8 cellular contexts compared by ENCODE assay signal in genomic region chr16:28491970-28492474, GRCh38. TPM values are rescaled to one million over a fixed set of nuclear protein-coding genes. Genes with fewer than 3 reads are reported as not detected.
A peak's percentile ranks its signal among the peaks of the same experiment; 100 is the strongest.
DNase-seq lines count a peak whose midpoint lies in the region; ATAC-seq and TF ChIP-seq lines count a peak whose summit lies in the region.

TSS of gene CLN3 (minus strand) at chr16:28492074. CDS start at chr16:28491759, 315 bp downstream.

- H3K36me3 ChIP-seq in OCI-LY1 (ENCODE audit: insufficient read depth, low read length) = peaks cover 6% of the 10 kb centered on the region; the same call in 1 of the 2 replicates
- peaks cover 4% of the 10 kb centered on the region for H3K36me3 ChIP-seq in mesodermal cell (ENCODE audit: control insufficient read depth, insufficient read depth, low read length)

- WGBS in mesodermal cell (ENCODE audit: insufficient coverage in 2 of 2), 2 experiments = 0 to 1% methylated on average over 15 of the region's 21 CpGs

- H3K27ac Mint-ChIP-seq in endothelial cell (ENCODE audit: unreplicated experiment) = peak within 1 kb of the TSS; percentile 99

- H3K79me2 ChIP-seq in OCI-LY1 (ENCODE audit: insufficient read depth, low read length) = no peaks in the 10 kb centered on the region

- H3K4me3 ChIP-seq in OCI-LY1 (ENCODE audit: low read depth, low read length, poor library complexity, severe bottlenecking) = peak within 1 kb of the TSS; percentile 89
- H3K4me3 ChIP-seq in mesodermal cell (ENCODE audit: extremely low read depth, insufficient read depth, low read length, poor library complexity, severe bottlenecking) = peak within 1 kb of the TSS; percentile 94

- peaks cover 31% of the 10 kb centered on the region for H3K4me1 ChIP-seq in OCI-LY1 (ENCODE audit: insufficient read depth, low read length, severe bottlenecking)
- no peaks in the 10 kb centered on the region for H3K4me1 ChIP-seq in mesodermal cell (ENCODE audit: control insufficient read depth, insufficient read depth, low read length, poor library complexity, severe bottlenecking)

- peak within 1 kb of the TSS; percentile 72; the same call in 1 of the 2 replicates for H2AFZ ChIP-seq in OCI-LY1 (ENCODE audit: low read length)

- H3K4me3 Mint-ChIP-seq in endothelial cell (ENCODE audit: unreplicated experiment) = peak within 1 kb of the TSS; percentile 96

- peaks cover 37% of the 10 kb centered on the region for H3K4me1 Mint-ChIP-seq in endothelial cell (ENCODE audit: unreplicated experiment)

- H3K36me3 Mint-ChIP-seq in endothelial cell (ENCODE audit: low read depth, unreplicated experiment) = peaks cover 9% of the 10 kb centered on the region

- no peaks in the 10 kb centered on the region for H3K9me3 ChIP-seq in OCI-LY1 (ENCODE audit: low read length)
- no peaks in the 10 kb centered on the region for H3K9me3 ChIP-seq in mesodermal cell (ENCODE audit: control insufficient read depth, low read length)

- H3K9ac ChIP-seq in OCI-LY1 (ENCODE audit: low read length) = peak within 1 kb of the TSS; percentile 91

- no peaks in the 10 kb centered on the region for H3F3A ChIP-seq in OCI-LY1 (ENCODE audit: insufficient read depth, low read length)

- H3K27me3 Mint-ChIP-seq in endothelial cell (ENCODE audit: unreplicated experiment) = peaks cover 11% of the 10 kb centered on the region

- H3K27ac ChIP-seq in OCI-LY1 (ENCODE audit: low read depth, low read length, poor library complexity, severe bottlenecking) = peak within 1 kb of the TSS; percentile 78
- peak within 1 kb of the TSS; percentile 99 for H3K27ac ChIP-seq in mesodermal cell (ENCODE audit: low read depth, low read length, severe bottlenecking)

- no peaks in the 10 kb centered on the region for H4K20me1 ChIP-seq in OCI-LY1 (ENCODE audit: insufficient read depth, low read length)

- H3K9me3 Mint-ChIP-seq in endothelial cell (ENCODE audit: unreplicated experiment) = no peaks in the 10 kb centered on the region

- peak; percentile 56 for ATAC-seq in GM21423 (IDR thresholded peaks at IDR 0.05; ENCODE audit: unreplicated experiment)

- H3K27me3 ChIP-seq in OCI-LY1 (ENCODE audit: insufficient read depth, low read length) = no peaks in the 10 kb centered on the region

- DNase-seq in Caki2 (ENCODE audit: low read depth) (peak; percentile 97), HuH-7 (ENCODE audit: low spot score) (peak; percentile 95), endothelial cell (ENCODE audit: low spot score) (peak; percentile 69)
- peak; percentile 81 for DNase-seq in activated CD8-positive, alpha-beta memory T cell treated with anti-CD3 and anti-CD28 coated beads, Interleukin-2, amount 50 U/mL, for 4 hours
- peak; percentile 61 for DNase-seq in stimulated activated CD8-positive, alpha-beta memory T cell treated with anti-CD3 and anti-CD28 coated beads, Interleukin-15, amount 100 ng/mL, for 24 hours (ENCODE audit: low read depth)

- no peaks in the 10 kb centered on the region for H3K9me2 ChIP-seq in OCI-LY1 (ENCODE audit: low read depth, low read length)

- TF ChIP-seq CTCF in OCI-LY1 (IDR thresholded peaks at IDR 0.05; ENCODE audit: low read length) = no peak
- no peak for TF ChIP-seq CTCF in endothelial cell (IDR thresholded peaks at IDR 0.05; ENCODE audit: unreplicated experiment)

- H3K4me2 ChIP-seq in OCI-LY1 (ENCODE audit: low read length) = peak within 1 kb of the TSS; percentile 84

- in situ Hi-C loops in Caki2 (cut with HindIII; ENCODE audit: low pct_unique_long_range_greater_than_20kb, low sequenced_read_pairs) = no loop called here

RNA-seq across cellular contexts. Expression of gene CLN3, which starts in this region (rescaled TPM):
- 7.9 and 34.6 TPM in 2 replicates for total RNA-seq in Caki2 (2014; rRNA removed; shearing (Covaris generic); ENCODE audit: low replicate concordance)
- 33.6 TPM for total RNA-seq in endothelial cell (ENCODE audit: unreplicated experiment)
- 14.9 TPM for polyA plus RNA-seq in mesodermal cell (2013, experiment 1 of 2)
- 12.5 TPM for polyA plus RNA-seq in mesodermal cell (2013, experiment 2 of 2)

Comparison
In these comparisons a context has a peak if more than half of its experiments do, and no peak if none do; other contexts are left out.
1. Peak in every context shown above with its lines: DNase-seq, ATAC-seq, H3K4me3 ChIP-seq and H3K27ac ChIP-seq.